Comparison of ENCODE assay signal across 14 cellular contexts in the genomic region with DNA sequence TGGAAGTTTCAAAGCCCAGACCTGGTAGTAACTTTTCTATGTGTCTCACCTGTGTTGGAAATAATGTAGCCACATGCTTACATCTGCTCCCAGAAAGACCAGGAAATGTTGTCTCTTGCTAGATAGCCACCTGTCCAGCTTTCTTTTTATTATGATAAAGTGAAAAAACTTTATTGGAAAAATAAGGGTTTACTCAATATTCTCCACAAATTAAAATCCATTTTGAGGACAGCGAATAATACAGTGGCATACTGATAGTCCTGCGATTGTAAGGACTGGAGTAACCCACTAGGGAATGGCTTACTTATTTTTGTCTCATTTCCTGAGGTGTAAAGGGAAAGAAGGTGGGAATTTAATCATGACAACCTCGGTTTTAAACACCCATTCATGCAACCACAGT.
A peak's percentile ranks its signal among the peaks of the same experiment; 100 is the strongest.
DNase-seq lines count a peak whose midpoint lies in the region; ATAC-seq and TF ChIP-seq lines count a peak whose summit lies in the region.
"Had no signal": no experiment of that assay in that cellular context is flagged by ENCODE, and none has a peak within 500 bp of the region (broad histone marks: within the 10 kb centered on the region; RNA-seq: fewer than 3 reads in every experiment).

No MANE protein-coding gene starts in this region.

- H3K36me3 Mint-ChIP-seq in stimulated activated naive CD8-positive, alpha-beta T cell treated with anti-CD3 and anti-CD28 coated beads, Interleukin-15, Interleukin-2, amounts not matched to agents 100 ng/mL and 50 ng/mL, for 24 hours (ENCODE audit: low read depth), result no peaks in the 10 kb centered on the region
- H3K36me3 Mint-ChIP-seq in endodermal cell (ENCODE audit: low read depth), result no peaks in the 10 kb centered on the region

- CTCF ChIA-PET in Panc1 (lab: Charles Lee), result interaction anchor here (0.6 kb wide), 1 partner anchor 381 kb away, joined by 3 read pairs; no protein-coding TSS in a partner anchor

- H3K4me3 ChIP-seq in Panc1 (ENCODE audit: low read depth in 2 of 2, low read length in 2 of 2) (peak overlapping the region; percentile 57 to 81), endodermal cell (ENCODE audit: low read length) (peak overlapping the region; percentile 88)

- H3K27ac ChIP-seq in Panc1 (ENCODE audit: low read length) (peak overlapping the region; percentile 90), endodermal cell (ENCODE audit: low read depth, low read length) (no peak overlapping the region)

- peaks cover 39% of the 10 kb centered on the region for H3K4me1 ChIP-seq in Panc1 (ENCODE audit: control insufficient read depth, insufficient read depth, low read length)
- no peaks in the 10 kb centered on the region for H3K4me1 ChIP-seq in endodermal cell (ENCODE audit: control insufficient read depth, insufficient read depth, low read length)
- H3K4me1 ChIP-seq: prostate gland had no signal

- POLR2A ChIA-PET in Panc1 (lab: Charles Lee), result interaction anchor here (0.6 to 3.7 kb wide), 3 partner anchors 8 to 11 kb away, joined by 3 to 42 read pairs (median 9); a partner anchor contains a TSS

- no peaks in the 10 kb centered on the region for H3K36me3 ChIP-seq in Panc1 (ENCODE audit: control insufficient read depth, insufficient read depth, low read length)
- H3K36me3 ChIP-seq in endodermal cell (ENCODE audit: control insufficient read depth, insufficient read depth, low read length), result no peaks in the 10 kb centered on the region
- H3K36me3 ChIP-seq: prostate gland, vagina had no signal

- ATAC-seq in stimulated activated naive CD8-positive, alpha-beta T cell treated with anti-CD3 and anti-CD28 coated beads, Interleukin-15, amount 100 ng/mL, for 72 hours, result no peak
- no peak for ATAC-seq in Panc1
- ATAC-seq in GM19035 (IDR thresholded peaks at IDR 0.05; ENCODE audit: unreplicated experiment), result no peak
- ATAC-seq: left ventricle myocardium superior had no signal

- intact Hi-C loops in Panc1 (cut with micrococcal nuclease; ENCODE audit: unreplicated experiment), result loop anchor here (10.0 kb wide), 1 partner anchor 98 kb away; a partner anchor contains a TSS

- H3K27me3 ChIP-seq in Panc1 (ENCODE audit: control insufficient read depth, insufficient read depth, low read length) (no peaks in the 10 kb centered on the region), endodermal cell (ENCODE audit: control insufficient read depth, insufficient read depth, low read length, poor library complexity, severe bottlenecking) (no peaks in the 10 kb centered on the region)
- H3K27me3 ChIP-seq: vagina had no signal

- no peak overlapping the region for H3K27ac Mint-ChIP-seq in stimulated activated naive CD8-positive, alpha-beta T cell treated with anti-CD3 and anti-CD28 coated beads, Interleukin-15, Interleukin-2, amounts not matched to agents 100 ng/mL and 50 ng/mL, for 24 hours
- H3K27ac Mint-ChIP-seq in stimulated activated naive CD8-positive, alpha-beta T cell treated with anti-CD3 and anti-CD28 coated beads, Interleukin-15, amount 100 ng/mL, for 72 hours, result no peak overlapping the region
- H3K27ac Mint-ChIP-seq in endodermal cell, result peak overlapping the region; percentile 98

- peaks cover 56% of the 10 kb centered on the region for H3K4me1 Mint-ChIP-seq in stimulated activated naive CD8-positive, alpha-beta T cell treated with anti-CD3 and anti-CD28 coated beads, Interleukin-15, Interleukin-2, amounts not matched to agents 100 ng/mL and 50 ng/mL, for 24 hours (ENCODE audit: low read depth)
- peaks cover 56% of the 10 kb centered on the region for H3K4me1 Mint-ChIP-seq in stimulated activated naive CD8-positive, alpha-beta T cell treated with anti-CD3 and anti-CD28 coated beads, Interleukin-15, amount 100 ng/mL, for 72 hours
- H3K4me1 Mint-ChIP-seq in endodermal cell, result peaks cover 31% of the 10 kb centered on the region

- no peak overlapping the region for H3K9ac ChIP-seq in endodermal cell (ENCODE audit: extremely low read depth, low read length, poor library complexity, severe bottlenecking)

- in situ Hi-C loops in Panc1 (cut with HindIII; ENCODE audit: low pct_unique_long_range_greater_than_20kb, low sequenced_read_pairs), result no loop called here

- peak overlapping the region; percentile 45 for H3K4me3 Mint-ChIP-seq in stimulated activated naive CD8-positive, alpha-beta T cell treated with anti-CD3 and anti-CD28 coated beads, Interleukin-15, Interleukin-2, amounts not matched to agents 100 ng/mL and 50 ng/mL, for 24 hours
- H3K4me3 Mint-ChIP-seq in stimulated activated naive CD8-positive, alpha-beta T cell treated with anti-CD3 and anti-CD28 coated beads, Interleukin-15, amount 100 ng/mL, for 72 hours, result peak overlapping the region in 1 of 2 donors; percentile 40
- H3K4me3 Mint-ChIP-seq in endodermal cell, result peak overlapping the region; percentile 72

- TF ChIP-seq CTCF in Panc1 (IDR thresholded peaks at IDR 0.05) (no peak), endodermal cell (conservative IDR thresholded peaks at IDR 0.05) (no peak)

- no TSS peak for BruUV-seq in Panc1 (replicated peaks; lab: Mats Ljungman, UMichigan)

- H3K27me3 Mint-ChIP-seq in stimulated activated naive CD8-positive, alpha-beta T cell treated with anti-CD3 and anti-CD28 coated beads, Interleukin-15, Interleukin-2, amounts not matched to agents 100 ng/mL and 50 ng/mL, for 24 hours, result no peaks in the 10 kb centered on the region
- no peaks in the 10 kb centered on the region for H3K27me3 Mint-ChIP-seq in stimulated activated naive CD8-positive, alpha-beta T cell treated with anti-CD3 and anti-CD28 coated beads, Interleukin-15, amount 100 ng/mL, for 72 hours
- no peaks in the 10 kb centered on the region for H3K27me3 Mint-ChIP-seq in endodermal cell (ENCODE audit: insufficient read depth)
- H3K27me3 Mint-ChIP-seq: central memory CD8-positive, alpha-beta T cell had no signal

- DNase-seq in stimulated activated naive CD8-positive, alpha-beta T cell treated with anti-CD3 and anti-CD28 coated beads, Interleukin-15, amount 100 ng/mL, for 72 hours, result no peak
- DNase-seq in Panc1 (ENCODE audit: low read depth, low spot score) (no peak), endodermal cell (no peak), HuH-7 (ENCODE audit: low spot score) (no peak), AG08395 (ENCODE audit: low spot score) (no peak), NCI-H1092 treated with DMSO at 0.1 percent for 48 hours (lab: John Stamatoyannopoulos, UW) (no peak)
- DNase-seq: left ventricle myocardium superior, NCI-H1694, NCI-H446 had no signal

- no peaks in the 10 kb centered on the region for H3K9me3 Mint-ChIP-seq in stimulated activated naive CD8-positive, alpha-beta T cell treated with anti-CD3 and anti-CD28 coated beads, Interleukin-15, Interleukin-2, amounts not matched to agents 100 ng/mL and 50 ng/mL, for 24 hours
- no peaks in the 10 kb centered on the region for H3K9me3 Mint-ChIP-seq in stimulated activated naive CD8-positive, alpha-beta T cell treated with anti-CD3 and anti-CD28 coated beads, Interleukin-15, amount 100 ng/mL, for 72 hours
- H3K9me3 Mint-ChIP-seq in endodermal cell, result no peaks in the 10 kb centered on the region
- H3K9me3 Mint-ChIP-seq: central memory CD8-positive, alpha-beta T cell had no signal

- 78% methylated on average over 2 of the region's 3 CpGs; no CpG with 5 or more reads in 1 of the 2 experiments for WGBS in endodermal cell (ENCODE audit: insufficient coverage in 1 of 2, insufficient read length in 1 of 2), 2 experiments

- H3K9me3 ChIP-seq in Panc1 (ENCODE audit: control insufficient read depth, insufficient read depth, low read depth, low read length) (no peaks in the 10 kb centered on the region), endodermal cell (ENCODE audit: control insufficient read depth, low read length) (no peaks in the 10 kb centered on the region)
- H3K9me3 ChIP-seq: prostate gland, vagina had no signal
